Comparison of ENCODE assay signal across 9 cellular contexts in the genomic region with DNA sequence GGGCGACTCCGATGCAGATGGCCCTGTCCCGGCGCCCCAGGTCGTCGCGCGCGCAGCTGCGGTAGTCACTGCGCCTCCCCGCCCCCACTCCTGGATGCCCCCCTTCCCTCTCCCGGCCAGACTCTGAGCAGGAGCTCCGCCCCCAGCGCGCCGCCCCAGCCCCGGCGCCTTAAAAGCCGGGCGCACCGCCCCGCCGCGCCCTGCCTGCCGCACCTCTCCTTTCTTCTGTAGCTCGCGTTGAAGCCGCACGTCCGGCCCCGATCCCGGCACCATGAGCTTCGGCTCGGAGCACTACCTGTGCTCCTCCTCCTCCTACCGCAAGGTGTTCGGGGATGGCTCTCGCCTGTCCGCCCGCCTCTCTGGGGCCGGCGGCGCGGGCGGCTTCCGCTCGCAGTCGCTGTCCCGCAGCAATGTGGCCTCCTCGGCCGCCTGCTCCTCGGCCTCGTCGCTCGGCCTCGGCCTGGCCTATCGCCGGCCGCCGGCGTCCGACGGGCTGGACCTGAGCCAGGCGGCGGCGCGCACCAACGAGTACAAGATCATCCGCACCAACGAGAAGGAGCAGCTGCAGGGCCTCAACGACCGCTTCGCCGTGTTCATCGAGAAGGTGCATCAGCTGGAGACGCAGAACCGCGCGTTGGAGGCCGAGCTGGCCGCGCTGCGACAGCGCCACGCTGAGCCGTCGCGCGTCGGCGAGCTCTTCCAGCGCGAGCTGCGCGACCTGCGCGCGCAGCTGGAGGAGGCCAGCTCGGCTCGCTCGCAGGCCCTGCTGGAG. TPM values are rescaled to one million over a fixed set of nuclear protein-coding genes. Genes with fewer than 3 reads are reported as not detected.
A peak's percentile ranks its signal among the peaks of the same experiment; 100 is the strongest.
DNase-seq lines count a peak whose midpoint lies in the region; ATAC-seq, FAIRE-seq and TF ChIP-seq lines count a peak whose summit lies in the region.
"Had no signal": no experiment of that assay in that cellular context is flagged by ENCODE, and none has a peak within 500 bp of the region (broad histone marks: within the 10 kb centered on the region; RNA-seq: fewer than 3 reads in every experiment).

INA (plus strand) TSS at position 198 of the 772 bp plus-strand sequence; CDS start at position 272, 74 bp downstream.

- no peaks in the 10 kb centered on the region for H3K36me3 Mint-ChIP-seq in stimulated activated memory B cell treated with anti-CD40 and anti-IgM and Interleukin-4, amounts not matched to agents 10 μg/mL and 1 μg/mL and 100 μg/mL, for 72 hours

- FAIRE-seq in HepG2 (lab: Jason Lieb, UNC) = no peak

- CTCF ChIA-PET in HepG2 (lab: Yijun Ruan, JAX; ENCODE audit: low intra/inter-chr PET ratio, low total read pairs) = no interaction called here

- peaks cover 4% of the 10 kb centered on the region for H3K9me3 Mint-ChIP-seq in stimulated activated memory B cell treated with anti-CD40 and anti-IgM and Interleukin-4, amounts not matched to agents 10 μg/mL and 1 μg/mL and 100 μg/mL, for 72 hours

- H3K79me2 ChIP-seq in HepG2 (ENCODE audit: insufficient read depth, low read length) = no peaks in the 10 kb centered on the region

- no peak within 1 kb of the TSS for H3K9ac ChIP-seq in HepG2 (ENCODE audit: insufficient read depth, low read depth, low read length)

- no peak within 1 kb of the TSS for H3K27ac Mint-ChIP-seq in stimulated activated memory B cell treated with anti-CD40 and anti-IgM and Interleukin-4, amounts not matched to agents 10 μg/mL and 1 μg/mL and 100 μg/mL, for 72 hours

- H3K9me3 ChIP-seq in HepG2 (ENCODE audit: low read length) (no peaks in the 10 kb centered on the region), right lobe of liver (no peaks in the 10 kb centered on the region)
- H3K9me3 ChIP-seq: upper lobe of left lung had no signal

- TF ChIP-seq RAD21 in HepG2 (CRISPR knock-in tag; IDR thresholded peaks at IDR 0.05) = no peak

- H3K4me1 ChIP-seq in HepG2 (ENCODE audit: insufficient read depth, low read length) (peaks cover 14% of the 10 kb centered on the region; the same call in 1 of the 2 replicates), right lobe of liver (peaks cover 0 to 6% (median 0%) of the 10 kb centered on the region in 4 donors)

- peaks cover 12% of the 10 kb centered on the region for H3K4me1 Mint-ChIP-seq in stimulated activated memory B cell treated with anti-CD40 and anti-IgM and Interleukin-4, amounts not matched to agents 10 μg/mL and 1 μg/mL and 100 μg/mL, for 72 hours

- H4K20me1 ChIP-seq in HepG2 (ENCODE audit: insufficient read depth, low read length) = 0 out of 2 replicates have a peak, but pooled peaks cover 3% of the 10 kb centered on the region

- H3K36me3 ChIP-seq in HepG2 (replicated peaks in 1 of 2; ENCODE audit: control insufficient read depth in 1 of 2, insufficient read depth in 2 of 2, low read length in 2 of 2) (no peaks in the 10 kb centered on the region), right lobe of liver (no peaks in the 10 kb centered on the region)
- H3K36me3 ChIP-seq: upper lobe of left lung had no signal

- BruUV-seq in HepG2 (replicated peaks; lab: Mats Ljungman, UMichigan) = no TSS peak

- peaks cover 73% of the 10 kb centered on the region for H3K27me3 Mint-ChIP-seq in stimulated activated memory B cell treated with anti-CD40 and anti-IgM and Interleukin-4, amounts not matched to agents 10 μg/mL and 1 μg/mL and 100 μg/mL, for 72 hours

- intact Hi-C loops in HepG2 (cut with micrococcal nuclease; ENCODE audit: unreplicated experiment) = no loop called here
- intact Hi-C loops in right lobe of liver (cut with DNase I) = no loop called here

- peak within 1 kb of the TSS; percentile 56 for H3K4me2 ChIP-seq in HepG2 (ENCODE audit: low read depth, low read length)

- H3K27me3 ChIP-seq in HepG2 (ENCODE audit: control insufficient read depth in 1 of 2, insufficient read depth in 2 of 2, low read length in 2 of 2) (peaks cover 10 to 40% of the 10 kb centered on the region in 2 experiments; a peak in 4 of 5 replicates), right lobe of liver (peaks cover 0 to 11% of the 10 kb centered on the region in 2 donors)

- no peak within 1 kb of the TSS for H2AFZ ChIP-seq in HepG2 (ENCODE audit: low read length)

- TF ChIP-seq POLR2A in HepG2 (IDR thresholded peaks at IDR 0.05; ENCODE audit: insufficient read depth in 1 of 2, low read depth in 2 of 2, low read length in 2 of 2) (no peak), right lobe of liver (IDR thresholded peaks at IDR 0.05) (no peak)

- no peak for DNase-seq in HepG2 (ENCODE audit: low spot score)
- DNase-seq in right lobe of liver = no peak
- peak; percentile 1 for DNase-seq in NCI-H446 treated with DMSO at 0.1 percent for 48 hours (lab: John Stamatoyannopoulos, UW)
- peak; percentile 75 for DNase-seq in iPS-NIHi7 (ENCODE audit: extremely low spot score)
- DNase-seq in hippocampal formation (lab: John Stamatoyannopoulos, UW) = no peak

- H3K27ac ChIP-seq in HepG2 (ENCODE audit: extremely low read length, insufficient read depth, low read length) (no peak within 1 kb of the TSS), right lobe of liver (no peak within 1 kb of the TSS), angular gyrus (ENCODE audit: low read depth, low read length) (peak within 1 kb of the TSS; percentile 47)
- H3K27ac ChIP-seq: upper lobe of left lung had no signal

- 70% methylated on average over 38 of the region's 101 CpGs for WGBS in HepG2 (ENCODE audit: low lambda C conversion rate)
- WGBS in right lobe of liver (ENCODE audit: insufficient coverage, low coverage, low lambda C conversion rate, missing lambda C conversion rate) = 0% methylated on average over 5 of the region's 101 CpGs

- TF ChIP-seq CTCF in HepG2 (CRISPR knock-in tag; IDR thresholded peaks at IDR 0.05) = no peak
- no peak for TF ChIP-seq CTCF in right lobe of liver (IDR thresholded peaks at IDR 0.05)

- TF ChIP-seq EP300 in HepG2 (IDR thresholded peaks at IDR 0.05; ENCODE audit: low read depth in 2 of 2, low read length in 2 of 2) (no peak), HepG2 (CRISPR knock-in tag; IDR thresholded peaks at IDR 0.05; ENCODE audit: borderline replicate concordance) (no peak)

- POLR2A ChIA-PET in HepG2 (lab: Yijun Ruan, JAX) = interaction anchor here (0.6 kb wide), 1 partner anchor 60 kb away, joined by 4 read pairs; no protein-coding TSS in a partner anchor

- H3K4me3 Mint-ChIP-seq in stimulated activated memory B cell treated with anti-CD40 and anti-IgM and Interleukin-4, amounts not matched to agents 10 μg/mL and 1 μg/mL and 100 μg/mL, for 72 hours = peak within 1 kb of the TSS; percentile 68

- in situ Hi-C loops in HepG2 (cut with HindIII; ENCODE audit: extremely low pct_ligation_motif_present, low pct_unique_long_range_greater_than_20kb) = no loop called here

- ATAC-seq in HepG2 (peak; percentile 68), right lobe of liver (no peak), GM18858 (IDR thresholded peaks at IDR 0.05; ENCODE audit: unreplicated experiment) (no peak)
- peak; percentile 51 for ATAC-seq in stimulated activated memory B cell treated with anti-CD40 and anti-IgM and Interleukin-4, amounts not matched to agents 10 μg/mL and 1 μg/mL and 100 μg/mL, for 72 hours

- H3K4me3 ChIP-seq in HepG2 (replicated peaks in 1 of 3; ENCODE audit: insufficient read depth in 1 of 3, low read depth in 2 of 3, low read length in 3 of 3) (peak within 1 kb of the TSS; percentile 42 to 60 (median 44); a peak in 5 of 6 replicates), right lobe of liver (no peak within 1 kb of the TSS)

TF ChIP-seq in HepG2, 621 proteins besides CTCF, POLR2A, EP300 and RAD21 (continues in another document):
- TF ChIP-seq, protein P1, sequence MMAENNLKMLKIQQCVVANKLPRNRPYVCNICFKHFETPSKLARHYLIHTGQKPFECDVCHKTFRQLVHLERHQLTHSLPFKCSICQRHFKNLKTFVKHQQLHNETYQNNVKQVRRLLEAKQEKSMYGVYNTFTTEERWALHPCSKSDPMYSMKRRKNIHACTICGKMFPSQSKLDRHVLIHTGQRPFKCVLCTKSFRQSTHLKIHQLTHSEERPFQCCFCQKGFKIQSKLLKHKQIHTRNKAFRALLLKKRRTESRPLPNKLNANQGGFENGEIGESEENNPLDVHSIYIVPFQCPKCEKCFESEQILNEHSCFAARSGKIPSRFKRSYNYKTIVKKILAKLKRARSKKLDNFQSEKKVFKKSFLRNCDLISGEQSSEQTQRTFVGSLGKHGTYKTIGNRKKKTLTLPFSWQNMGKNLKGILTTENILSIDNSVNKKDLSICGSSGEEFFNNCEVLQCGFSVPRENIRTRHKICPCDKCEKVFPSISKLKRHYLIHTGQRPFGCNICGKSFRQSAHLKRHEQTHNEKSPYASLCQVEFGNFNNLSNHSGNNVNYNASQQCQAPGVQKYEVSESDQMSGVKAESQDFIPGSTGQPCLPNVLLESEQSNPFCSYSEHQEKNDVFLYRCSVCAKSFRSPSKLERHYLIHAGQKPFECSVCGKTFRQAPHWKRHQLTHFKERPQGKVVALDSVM (CRISPR knock-in tag; IDR thresholded peaks at IDR 0.05) = peak; percentile 83
- TF ChIP-seq MAZ (IDR thresholded peaks at IDR 0.05; ENCODE audit: borderline replicate concordance, low read depth, low read length) (no peak), MAZ (CRISPR knock-in tag; IDR thresholded peaks at IDR 0.05; ENCODE audit: low read depth) (0 out of 2 replicates have a peak, but pooled peaks have one; percentile 21)

RNA-seq across cellular contexts. Expression of gene INA, which starts in this region (rescaled TPM):
- total RNA-seq in HepG2 (2016; rRNA removed; fragmentation: Illumina TruSeq; extraction: Trizol) (0.04 TPM in 1 of 2 replicates, not detected in the other), right lobe of liver (not detected)
- total RNA-seq in HepG2 (2016; cell fraction: cytosol; rRNA removed; fragmentation: Illumina TruSeq; extraction: Trizol; ENCODE audit: low read depth) = not detected in 2 replicates
- 0.06 TPM in 1 of 2 replicates, not detected in the other for total RNA-seq in HepG2 (2016; cell fraction: insoluble cytoplasmic fraction; rRNA removed; fragmentation: Illumina TruSeq; extraction: Trizol)
- not detected in 2 replicates for total RNA-seq in HepG2 (2016; cell fraction: membrane; rRNA removed; fragmentation: Illumina TruSeq; extraction: Trizol)
- total RNA-seq in HepG2 (2016; cell fraction: nucleus; rRNA removed; fragmentation: Illumina TruSeq; extraction: Trizol) = not detected in 2 replicates
- 0.05 and 0.13 TPM in 2 replicates for polyA plus RNA-seq in HepG2 (2011; rRNA removed)
- 0.03 and 0.09 TPM in 2 replicates for polyA plus RNA-seq in HepG2 (2011; cell fraction: cytosol; rRNA removed)
- 0.08 TPM in 1 of 2 replicates, not detected in the other for polyA plus RNA-seq in HepG2 (2011; cell fraction: nucleus; rRNA removed)
- polyA plus RNA-seq in HepG2 (2012) = not detected in 2 replicates
- not detected in 2 replicates for polyA plus RNA-seq in HepG2 (2016; cell fraction: cytosol; fragmentation: Illumina TruSeq; extraction: Trizol; ENCODE audit: low read depth)
- 0.07 TPM in 1 of 2 replicates, not detected in the other for polyA plus RNA-seq in HepG2 (2016; cell fraction: insoluble cytoplasmic fraction; fragmentation: Illumina TruSeq; extraction: Trizol; ENCODE audit: low read depth)
- not detected in 2 replicates for polyA plus RNA-seq in HepG2 (2016; cell fraction: membrane; fragmentation: Illumina TruSeq; extraction: Trizol; ENCODE audit: low read depth)
- not detected in 2 replicates for polyA plus RNA-seq in HepG2 (2016; cell fraction: nucleus; fragmentation: Illumina TruSeq; extraction: Trizol; ENCODE audit: insufficient read depth, low read depth)
- polyA minus RNA-seq in HepG2 (2011; rRNA and poly(A)+ RNA removed; ENCODE audit: low replicate concordance) = 0.04 and 0.07 TPM in 2 replicates
- not detected in 2 replicates for polyA minus RNA-seq in HepG2 (2011; cell fraction: cytosol; rRNA and poly(A)+ RNA removed)
- not detected in 2 replicates for polyA minus RNA-seq in HepG2 (2011; cell fraction: nucleus; rRNA and poly(A)+ RNA removed)

Comparison
In these comparisons a context has a peak if more than half of its experiments do, and no peak if none do; other contexts are left out.
1. Peak in ATAC-seq, H3K4me3 ChIP-seq and H3K4me2 ChIP-seq in HepG2; RNA of the gene not detected or under 1 TPM.
2. DNase-seq: peak in NCI-H446 treated with DMSO at 0.1 percent for 48 hours (single experiment) and iPS-NIHi7 (single experiment); none in HepG2 (single experiment), right lobe of liver (0 of 3) and hippocampal formation (0 of 2).